In genomic region chr1:67683736-67684525, GRCh38 we compare ENCODE assay signal across 8 cellular contexts. TPM values are rescaled to one million over a fixed set of nuclear protein-coding genes. Genes with fewer than 3 reads are reported as not detected.
DNase-seq lines count a peak whose midpoint lies in the region; ATAC-seq and TF ChIP-seq lines count a peak whose summit lies in the region.

No MANE protein-coding gene starts in this region.

- intact Hi-C loops in CD4-positive, alpha-beta memory T cell (cut with micrococcal nuclease), result loop anchor here (2.0 kb wide), 1 partner anchor 753 kb away; no protein-coding TSS in a partner anchor

- peak overlapping the region; percentile 62 to 96 (median 73) for H3K27ac Mint-ChIP-seq in CD4-positive, alpha-beta memory T cell
- peak overlapping the region; percentile 97 to 99 for H3K27ac Mint-ChIP-seq in activated naive CD4-positive, alpha-beta T cell treated with anti-CD3 and anti-CD28 coated beads, Interleukin-2, amount 50 U/mL, for 72 hours

- no peaks in the 10 kb centered on the region for H3K9me3 ChIP-seq in CD4-positive, alpha-beta memory T cell (ENCODE audit: control insufficient read depth in 1 of 2, low read length in 2 of 2)
- no peaks in the 10 kb centered on the region for H3K9me3 ChIP-seq in MM.1S (replicated peaks; ENCODE audit: insufficient read depth, low read length)

- peak overlapping the region; percentile 57 to 69 for H3K4me3 ChIP-seq in CD4-positive, alpha-beta memory T cell (ENCODE audit: low read length in 2 of 2)
- H3K4me3 ChIP-seq in MM.1S (ENCODE audit: low read length), result peak overlapping the region; percentile 57

- CTCF ChIA-PET in CD4-positive, alpha-beta memory T cell (lab: Charles Lee; ENCODE audit: partially characterized antibody), result interaction anchor here (1.4 to 5.0 kb wide), 5 partner anchors 10 to 123 kb away, joined by 3 to 46 read pairs (median 8); no protein-coding TSS in a partner anchor

- H3K4me2 ChIP-seq in MM.1S (ENCODE audit: low read depth, low read length), result peak overlapping the region; percentile 81

- no peaks in the 10 kb centered on the region for H3K36me3 ChIP-seq in CD4-positive, alpha-beta memory T cell (ENCODE audit: insufficient read depth, low read length)
- H3K36me3 ChIP-seq in MM.1S (replicated peaks; ENCODE audit: insufficient read depth, low read length), result no peaks in the 10 kb centered on the region; the same call in 1 of the 2 replicates

- no peak overlapping the region for H3K27ac ChIP-seq in CD4-positive, alpha-beta memory T cell (ENCODE audit: low read depth, low read length)
- no peak overlapping the region for H3K27ac ChIP-seq in MM.1S (ENCODE audit: low read length)

- H2AFZ ChIP-seq in MM.1S (ENCODE audit: low read length), result peak overlapping the region; percentile 81

- H3K4me1 Mint-ChIP-seq in CD4-positive, alpha-beta memory T cell, result peaks cover 11 to 24% (median 18%) of the 10 kb centered on the region in 4 donors

- H3K27me3 ChIP-seq in CD4-positive, alpha-beta memory T cell (ENCODE audit: insufficient read depth, low read length), result no peaks in the 10 kb centered on the region
- no peaks in the 10 kb centered on the region for H3K27me3 ChIP-seq in MM.1S (replicated peaks; ENCODE audit: insufficient read depth, low read length)

- peak; percentile 28 to 39 for ATAC-seq in activated naive CD4-positive, alpha-beta T cell treated with anti-CD3 and anti-CD28 coated beads, Interleukin-2, amount 50 U/mL, for 72 hours

- DNase-seq in CD4-positive, alpha-beta memory T cell, result peak in 1 of 5 donors; percentile 1
- DNase-seq in MM.1S, result no peak
- peak; percentile 35 to 73 for DNase-seq in activated naive CD4-positive, alpha-beta T cell treated with anti-CD3 and anti-CD28 coated beads, Interleukin-2, amount 50 U/mL, for 72 hours (ENCODE audit: low spot score in 2 of 2)
- peak; percentile 66 for DNase-seq in kidney tubule cell (ENCODE audit: low spot score)
- DNase-seq in stimulated activated CD4-positive, alpha-beta T cell treated with anti-CD3 and anti-CD28 coated beads, TNF-alpha, amount 100 ng/mL, for 48 hours (ENCODE audit: low read depth in 3 of 3), result peak; percentile 19 to 37 (median 21)
- DNase-seq in GM19238 (ENCODE audit: insufficient read length, low spot score), result no peak
- no peak for DNase-seq in LoVo (ENCODE audit: low spot score)
- DNase-seq in hippocampal formation (lab: John Stamatoyannopoulos, UW), result no peak

- H3K36me3 Mint-ChIP-seq in CD4-positive, alpha-beta memory T cell, result peaks cover 4 to 14% of the 10 kb centered on the region in 2 donors
- peaks cover 15 to 31% of the 10 kb centered on the region in 2 donors for H3K36me3 Mint-ChIP-seq in activated naive CD4-positive, alpha-beta T cell treated with anti-CD3 and anti-CD28 coated beads, Interleukin-2, amount 50 U/mL, for 72 hours

- H4K20me1 ChIP-seq in MM.1S (ENCODE audit: insufficient read depth, low read length), result no peaks in the 10 kb centered on the region

- peaks cover 26% of the 10 kb centered on the region for H3F3A ChIP-seq in MM.1S (ENCODE audit: insufficient read depth, low read length)

- H3K79me2 ChIP-seq in MM.1S (ENCODE audit: low read length), result peaks cover 26% of the 10 kb centered on the region

- peaks cover 19% of the 10 kb centered on the region for H3K4me1 ChIP-seq in CD4-positive, alpha-beta memory T cell (ENCODE audit: insufficient read depth, low read length)
- H3K4me1 ChIP-seq in MM.1S (ENCODE audit: low read length), result peaks cover 11% of the 10 kb centered on the region; the same call in 1 of the 2 replicates

- POLR2A ChIA-PET in CD4-positive, alpha-beta memory T cell (lab: Charles Lee; ENCODE audit: partially characterized antibody), result interaction anchor here (1.1 to 4.4 kb wide), 7 partner anchors 9 to 759 kb away, joined by 3 to 49 read pairs (median 19); partner anchors contain the start of genes DNAI4, MIER1, SERBP1 and SLC35D1

- H3K27me3 Mint-ChIP-seq in CD4-positive, alpha-beta memory T cell, result no peaks in the 10 kb centered on the region

- H3K9me3 Mint-ChIP-seq in CD4-positive, alpha-beta memory T cell, result no peaks in the 10 kb centered on the region
- no peaks in the 10 kb centered on the region for H3K9me3 Mint-ChIP-seq in activated naive CD4-positive, alpha-beta T cell treated with anti-CD3 and anti-CD28 coated beads, Interleukin-2, amount 50 U/mL, for 72 hours

- TF ChIP-seq CTCF in MM.1S (IDR thresholded peaks at IDR 0.05; ENCODE audit: low read length), result no peak

- H3K9ac ChIP-seq in MM.1S (ENCODE audit: low read length), result peak overlapping the region; percentile 11; the same call in 1 of the 2 replicates

- peak overlapping the region; percentile 96 to 99 (median 98) for H3K4me3 Mint-ChIP-seq in CD4-positive, alpha-beta memory T cell

- H3K9me2 ChIP-seq in MM.1S (replicated peaks; ENCODE audit: insufficient read depth, low read length), result no peaks in the 10 kb centered on the region

RNA-seq across cellular contexts. Expression of gene GADD45A, which starts 1.1 kb away (rescaled TPM):
- 10 to 100 TPM; 25.3 to 26.8 TPM for total RNA-seq in CD4-positive, alpha-beta memory T cell
- 10 to 100 TPM in 1 of 2 donors, 1 to 10 TPM in 1; 6.4 to 21.3 TPM for polyA plus RNA-seq in CD4-positive, alpha-beta memory T cell
- total RNA-seq in activated naive CD4-positive, alpha-beta T cell treated with anti-CD3 and anti-CD28 coated beads, Interleukin-2, amount 50 U/mL, for 72 hours, result 10 to 100 TPM; 26.3 to 78.8 TPM

Comparison
In these comparisons a context has a peak if more than half of its experiments do, and no peak if none do; other contexts are left out.
1. DNase-seq: peak in activated naive CD4-positive, alpha-beta T cell treated with anti-CD3 and anti-CD28 coated beads, Interleukin-2, amount 50 U/mL, for 72 hours (2 of 2), kidney tubule cell (single experiment) and stimulated activated CD4-positive, alpha-beta T cell treated with anti-CD3 and anti-CD28 coated beads, TNF-alpha, amount 100 ng/mL, for 48 hours (3 of 3); none in MM.1S (single experiment), GM19238 (single experiment), LoVo (single experiment) and hippocampal formation (0 of 2).